19 cellular contexts compared by ENCODE assay signal in the genomic region with DNA sequence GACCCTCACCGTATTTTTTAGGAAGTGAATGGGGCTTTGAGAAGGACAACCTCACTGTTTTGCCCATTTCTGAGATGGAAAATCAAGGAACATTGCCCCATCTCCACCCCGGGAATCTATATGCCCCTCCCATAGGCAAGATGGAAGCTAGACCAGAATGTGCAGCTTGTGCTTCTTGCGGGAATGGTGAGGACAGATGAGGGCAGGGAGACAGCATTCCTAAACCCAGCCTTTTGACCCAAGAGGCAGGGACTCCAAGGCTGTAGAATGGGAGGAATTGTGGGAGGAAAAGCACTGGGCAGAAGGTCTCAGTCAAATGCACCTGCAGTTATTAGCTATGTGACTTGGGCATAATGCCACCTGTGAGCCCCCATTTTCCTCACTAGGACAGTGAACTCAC.
DNase-seq lines count a peak whose midpoint lies in the region; ATAC-seq and TF ChIP-seq lines count a peak whose summit lies in the region.
"Had no signal": no experiment of that assay in that cellular context is flagged by ENCODE, and none has a peak within 500 bp of the region (broad histone marks: within the 10 kb centered on the region; RNA-seq: fewer than 3 reads in every experiment).

No MANE protein-coding gene starts in this region.

- no peak for ATAC-seq in CD4-positive, alpha-beta T cell (ENCODE audit: poor library complexity)
- ATAC-seq: body of pancreas, left ventricle myocardium superior, SK-N-SH treated with all-trans-retinoic acid at 6 μM for 48 hours had no signal

- peak overlapping the region; percentile 1 for H3K27ac ChIP-seq in CD4-positive, alpha-beta T cell (ENCODE audit: low read depth, low read length)
- H3K27ac ChIP-seq in endodermal cell (ENCODE audit: low read depth, low read length) (no peak overlapping the region), spleen (peak overlapping the region in 5 of 8 donors; percentile 6 to 82 (median 76))
- H3K27ac ChIP-seq: parathyroid adenoma had no signal

- no peaks in the 10 kb centered on the region for H3K27me3 ChIP-seq in CD4-positive, alpha-beta T cell (ENCODE audit: control insufficient read depth, insufficient read depth, low read length)
- H3K27me3 ChIP-seq in endodermal cell (ENCODE audit: control insufficient read depth, insufficient read depth, low read length, poor library complexity, severe bottlenecking) (no peaks in the 10 kb centered on the region), spleen (replicated peaks in 1 of 7) (no peaks in the 10 kb centered on the region)
- H3K27me3 ChIP-seq: body of pancreas, esophagus muscularis mucosa had no signal

- CTCF ChIA-PET in CD4-positive, alpha-beta T cell (lab: Charles Lee) = no interaction called here

- peaks cover 83% of the 10 kb centered on the region for H3K4me1 Mint-ChIP-seq in CD4-positive, alpha-beta T cell (ENCODE audit: low read depth)
- peaks cover 62 to 71% (median 68%) of the 10 kb centered on the region in 3 donors for H3K4me1 Mint-ChIP-seq in IgD-negative memory B cell
- peaks cover 50% of the 10 kb centered on the region for H3K4me1 Mint-ChIP-seq in endodermal cell
- H3K4me1 Mint-ChIP-seq in glutamatergic neuron (ENCODE audit: low read depth, unreplicated experiment) = peaks cover 16% of the 10 kb centered on the region

- POLR2A ChIA-PET in CD4-positive, alpha-beta T cell (lab: Charles Lee) = interaction anchor here (1.0 to 1.3 kb wide), 3 partner anchors 11 to 66 kb away, joined by 3 to 6 read pairs (median 5); no protein-coding TSS in a partner anchor

- H3K4me3 Mint-ChIP-seq in CD4-positive, alpha-beta T cell = no peak overlapping the region
- no peak overlapping the region for H3K4me3 Mint-ChIP-seq in IgD-negative memory B cell
- no peak overlapping the region for H3K4me3 Mint-ChIP-seq in endodermal cell
- no peak overlapping the region for H3K4me3 Mint-ChIP-seq in glutamatergic neuron (ENCODE audit: unreplicated experiment)
- H3K4me3 Mint-ChIP-seq: activated naive CD8-positive, alpha-beta T cell treated with anti-CD3 and anti-CD28 coated beads for 36 hours had no signal

- 96% methylated on average over 3 of the region's 3 CpGs for WGBS in endodermal cell (ENCODE audit: insufficient coverage in 1 of 2, insufficient read length in 1 of 2), 2 experiments
- WGBS in spleen, 5 donors = 78 to 88% (median 82%) methylated on average over 3 of the region's 3 CpGs

- H3K9me3 Mint-ChIP-seq in CD4-positive, alpha-beta T cell = no peaks in the 10 kb centered on the region
- H3K9me3 Mint-ChIP-seq in IgD-negative memory B cell (no peaks in the 10 kb centered on the region), endodermal cell (no peaks in the 10 kb centered on the region), glutamatergic neuron (ENCODE audit: unreplicated experiment) (no peaks in the 10 kb centered on the region)
- H3K9me3 Mint-ChIP-seq: activated naive CD8-positive, alpha-beta T cell treated with anti-CD3 and anti-CD28 coated beads for 36 hours had no signal

- DNase-seq in CD4-positive, alpha-beta T cell = no peak
- DNase-seq in endodermal cell = peak; percentile 37
- no peak for DNase-seq in spleen
- DNase-seq in cerebellar cortex (ENCODE audit: low spot score) = no peak
- DNase-seq in KBM-7 = no peak
- no peak for DNase-seq in glutamatergic neuron
- DNase-seq: activated CD4-positive, alpha-beta T cell treated with anti-CD3 and anti-CD28 coated beads for 48 hours; activated naive CD8-positive, alpha-beta T cell treated with anti-CD3 and anti-CD28 coated beads for 36 hours; body of pancreas; head of caudate nucleus; left ventricle myocardium superior; NCI-H1436; NCI-H2171; NCI-H69; stimulated activated CD4-positive, alpha-beta T cell treated with anti-CD3 and anti-CD28 coated beads, Interleukin-2, amount 100 ng/mL, for 48 hours had no signal

- in situ Hi-C loops in KBM-7 (cut with MboI; ENCODE audit: low pct_unique_long_range_greater_than_20kb, low sequenced_read_pairs) = no loop called here

- H3K36me3 Mint-ChIP-seq in CD4-positive, alpha-beta T cell (ENCODE audit: low read depth) = no peaks in the 10 kb centered on the region
- peaks cover 7% of the 10 kb centered on the region for H3K36me3 Mint-ChIP-seq in IgD-negative memory B cell
- no peaks in the 10 kb centered on the region for H3K36me3 Mint-ChIP-seq in endodermal cell (ENCODE audit: low read depth)
- no peaks in the 10 kb centered on the region for H3K36me3 Mint-ChIP-seq in glutamatergic neuron (ENCODE audit: unreplicated experiment)

- no peak for TF ChIP-seq POLR2A in spleen (IDR thresholded peaks at IDR 0.05)

- peak overlapping the region; percentile 96 for H3K27ac Mint-ChIP-seq in CD4-positive, alpha-beta T cell
- H3K27ac Mint-ChIP-seq in IgD-negative memory B cell (peak overlapping the region; percentile 18 to 94 (median 60)), endodermal cell (no peak overlapping the region), glutamatergic neuron (ENCODE audit: unreplicated experiment) (no peak overlapping the region)
- H3K27ac Mint-ChIP-seq: activated naive CD8-positive, alpha-beta T cell treated with anti-CD3 and anti-CD28 coated beads for 36 hours had no signal

- H3K27me3 Mint-ChIP-seq in CD4-positive, alpha-beta T cell = no peaks in the 10 kb centered on the region
- no peaks in the 10 kb centered on the region for H3K27me3 Mint-ChIP-seq in IgD-negative memory B cell
- no peaks in the 10 kb centered on the region for H3K27me3 Mint-ChIP-seq in endodermal cell (ENCODE audit: insufficient read depth)
- no peaks in the 10 kb centered on the region for H3K27me3 Mint-ChIP-seq in glutamatergic neuron (ENCODE audit: unreplicated experiment)
- H3K27me3 Mint-ChIP-seq: activated naive CD8-positive, alpha-beta T cell treated with anti-CD3 and anti-CD28 coated beads for 36 hours had no signal

- H3K9me3 ChIP-seq in CD4-positive, alpha-beta T cell (ENCODE audit: control insufficient read depth, low read length) = no peaks in the 10 kb centered on the region
- H3K9me3 ChIP-seq in endodermal cell (ENCODE audit: control insufficient read depth, low read length) (no peaks in the 10 kb centered on the region), spleen (no peaks in the 10 kb centered on the region)
- H3K9me3 ChIP-seq: body of pancreas, esophagus muscularis mucosa had no signal

- no peak overlapping the region for H3K9ac ChIP-seq in endodermal cell (ENCODE audit: extremely low read depth, low read length, poor library complexity, severe bottlenecking)
- H3K9ac ChIP-seq: parathyroid adenoma had no signal

- intact Hi-C loops in CD4-positive, alpha-beta T cell (cut with DNase I, micrococcal nuclease) = loop anchor here (5.0 kb wide), 2 partner anchors 50 to 65 kb away; partner anchors contain the start of gene SMAD3 (in 2 of the 2)
- intact Hi-C loops in spleen (cut with DNase I; ENCODE audit: low total_unique reads) = no loop called here

- peaks cover 3% of the 10 kb centered on the region for H3K36me3 ChIP-seq in endodermal cell (ENCODE audit: control insufficient read depth, insufficient read depth, low read length)
- peaks cover 0 to 12% (median 0%) of the 10 kb centered on the region in 6 donors for H3K36me3 ChIP-seq in spleen
- H3K36me3 ChIP-seq: esophagus muscularis mucosa had no signal

- H3K4me3 ChIP-seq in endodermal cell (ENCODE audit: low read length) (no peak overlapping the region), spleen (no peak overlapping the region)
- H3K4me3 ChIP-seq: body of pancreas, esophagus muscularis mucosa had no signal

- TF ChIP-seq CTCF in CD4-positive, alpha-beta T cell (IDR thresholded peaks at IDR 0.05) = no peak
- TF ChIP-seq CTCF in endodermal cell (conservative IDR thresholded peaks at IDR 0.05) (no peak), spleen (IDR thresholded peaks at IDR 0.05 in 8 of 11, conservative IDR thresholded peaks at IDR 0.05 in 3 of 11) (no peak), glutamatergic neuron (IDR thresholded peaks at IDR 0.05; ENCODE audit: partially characterized antibody, unreplicated experiment) (no peak)

- H3K4me1 ChIP-seq in endodermal cell (ENCODE audit: control insufficient read depth, insufficient read depth, low read length) (peaks cover 25% of the 10 kb centered on the region), spleen (peaks cover 40 to 100% (median 74%) of the 10 kb centered on the region in 6 donors)

Comparison
In these comparisons a context has a peak if more than half of its experiments do, and no peak if none do; other contexts are left out.
1. H3K27ac Mint-ChIP-seq: peak in CD4-positive, alpha-beta T cell (single experiment) and IgD-negative memory B cell (3 of 3); none in endodermal cell (single experiment) and glutamatergic neuron (single experiment).